Comparison of ENCODE assay signal across 14 cellular contexts in the genomic region with DNA sequence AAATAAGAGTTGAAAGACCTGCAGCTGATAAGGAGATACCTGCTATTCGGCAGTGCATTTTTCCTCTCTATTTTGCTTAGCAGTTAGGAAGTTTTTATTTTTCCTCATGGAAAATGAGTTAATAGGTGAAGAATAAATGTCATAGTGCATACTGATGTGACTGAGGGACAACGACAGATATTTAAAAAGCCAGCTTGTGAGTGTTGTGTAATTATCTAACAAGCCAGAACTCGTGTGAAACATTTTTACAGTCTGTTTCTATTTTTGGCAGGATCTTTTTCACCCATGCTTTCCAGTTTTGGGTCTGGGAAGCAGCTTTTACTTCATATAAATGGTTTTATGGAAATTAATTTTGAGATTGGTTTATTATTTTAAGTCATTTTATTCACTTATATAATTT. TPM values are rescaled to one million over a fixed set of nuclear protein-coding genes. Genes with fewer than 3 reads are reported as not detected.
A peak's percentile ranks its signal among the peaks of the same experiment; 100 is the strongest.
DNase-seq lines count a peak whose midpoint lies in the region; ATAC-seq, FAIRE-seq and TF ChIP-seq lines count a peak whose summit lies in the region.
"Had no signal": no experiment of that assay in that cellular context is flagged by ENCODE, and none has a peak within 500 bp of the region (broad histone marks: within the 10 kb centered on the region; RNA-seq: fewer than 3 reads in every experiment).

No MANE protein-coding gene starts in this region.

- no peak overlapping the region for H4K8ac ChIP-seq in mesenchymal stem cell (ENCODE audit: low read length)

- H3K4me1 ChIP-seq in A549 (peaks cover 29% of the 10 kb centered on the region; the same call in 2 of the 3 replicates), body of pancreas (peaks cover 64% of the 10 kb centered on the region), mesenchymal stem cell (ENCODE audit: control insufficient read depth, insufficient read depth, low read depth, low read length) (peaks cover 4% of the 10 kb centered on the region)

- H2BK120ac ChIP-seq in mesenchymal stem cell (ENCODE audit: low read depth, low read length), result no peak overlapping the region

- no peaks in the 10 kb centered on the region for H3K27me3 ChIP-seq in body of pancreas
- H3K27me3 ChIP-seq in mesenchymal stem cell (ENCODE audit: control insufficient read depth in 1 of 2, insufficient read depth in 1 of 2, low read length in 2 of 2), result no peaks in the 10 kb centered on the region
- H3K27me3 ChIP-seq: ascending aorta had no signal

- no peak overlapping the region for H3K14ac ChIP-seq in mesenchymal stem cell (ENCODE audit: low read length in 2 of 2)

- H3K9ac ChIP-seq in mesenchymal stem cell (ENCODE audit: low read length), result peak overlapping the region; percentile 30

- H3K36me3 ChIP-seq in body of pancreas (replicated peaks in 1 of 2; ENCODE audit: insufficient read depth in 1 of 2, low read depth in 2 of 2) (no peaks in the 10 kb centered on the region), mesenchymal stem cell (ENCODE audit: control insufficient read depth in 1 of 2, insufficient read depth in 2 of 2, low read depth in 1 of 2, low read length in 2 of 2) (peaks cover 0 to 4% of the 10 kb centered on the region in 2 experiments)
- H3K36me3 ChIP-seq: ascending aorta had no signal

- H3K4me2 ChIP-seq in A549 (0 out of 3 replicates have a peak overlapping the region, but pooled peaks have one; percentile 11), mesenchymal stem cell (ENCODE audit: low read length, poor library complexity, severe bottlenecking) (no peak overlapping the region)

- 72% methylated on average over 3 of the region's 3 CpGs for WGBS in A549 (ENCODE audit: missing lambda C conversion rate)
- WGBS in body of pancreas, 2 donors, result 15 to 22% methylated on average over 3 of the region's 3 CpGs
- 59% methylated on average over 3 of the region's 3 CpGs for WGBS in mesenchymal stem cell

- TF ChIP-seq CTCF in A549 (IDR thresholded peaks at IDR 0.05) (no peak), body of pancreas (IDR thresholded peaks at IDR 0.05) (no peak)

- FAIRE-seq in A549 (lab: Jason Lieb, UNC) (no peak), GM19239 (lab: Jason Lieb, UNC) (peak; percentile 26)

- TF ChIP-seq POLR2A in A549 (IDR thresholded peaks at IDR 0.05; ENCODE audit: low read length) (no peak), body of pancreas (IDR thresholded peaks at IDR 0.05) (no peak)

- H2AFZ ChIP-seq in mesenchymal stem cell (ENCODE audit: low read depth, low read length), result no peak overlapping the region

- no peaks in the 10 kb centered on the region for H3K9me3 ChIP-seq in A549
- no peaks in the 10 kb centered on the region for H3K9me3 ChIP-seq in body of pancreas
- no peaks in the 10 kb centered on the region for H3K9me3 ChIP-seq in mesenchymal stem cell (ENCODE audit: control insufficient read depth, low read length)
- H3K9me3 ChIP-seq: ascending aorta had no signal

- H4K91ac ChIP-seq in mesenchymal stem cell (ENCODE audit: low read length), result no peak overlapping the region

- H3K79me1 ChIP-seq in mesenchymal stem cell (replicated peaks; ENCODE audit: low read length, poor library complexity, severe bottlenecking), result peaks cover 6% of the 10 kb centered on the region

- intact Hi-C loops in body of pancreas (cut with DNase I), result no loop called here

- TF ChIP-seq RAD21 in A549 (conservative IDR thresholded peaks at IDR 0.05 in 1 of 2, IDR thresholded peaks at IDR 0.05 in 1 of 2), result no peak

- no peak overlapping the region for H3K18ac ChIP-seq in mesenchymal stem cell (ENCODE audit: low read depth in 1 of 2, low read length in 2 of 2)

- DNase-seq in A549 (ENCODE audit: low read depth in 1 of 2, low spot score in 1 of 2) (no peak), GM19239 (ENCODE audit: insufficient read length, low spot score) (no peak), body of pancreas (no peak), mesenchymal stem cell (peak; percentile 10), RPMI8226 (no peak), NCI-H1417 (lab: John Stamatoyannopoulos, UW) (no peak)
- DNase-seq: NCI-H146; posterior cingulate gyrus; stimulated activated naive CD8-positive, alpha-beta T cell treated with anti-CD3 and anti-CD28 coated beads, Interleukin-15, amount 100 ng/mL, for 72 hours; SW 1271 had no signal

- H3K4me3 ChIP-seq in A549 (no peak overlapping the region), body of pancreas (no peak overlapping the region), mesenchymal stem cell (ENCODE audit: insufficient read depth in 1 of 2, low read depth in 1 of 2, low read length in 2 of 2) (peak overlapping the region in 1 of 2 experiments; percentile 99)

- CTCF ChIA-PET in A549 (lab: Yijun Ruan, JAX), result interaction anchor here (1.3 kb wide), 1 partner anchor 83 kb away, joined by 3 read pairs; a partner anchor contains a TSS

- no peak overlapping the region for H2BK12ac ChIP-seq in mesenchymal stem cell (ENCODE audit: low read length in 2 of 2)

- no peak overlapping the region for H2AK5ac ChIP-seq in mesenchymal stem cell (ENCODE audit: low read length, severe bottlenecking)

- H3K23ac ChIP-seq in mesenchymal stem cell (ENCODE audit: low read length in 2 of 2), result no peak overlapping the region

- H3K4ac ChIP-seq in mesenchymal stem cell (ENCODE audit: low read depth in 1 of 2, low read length in 2 of 2), result no peak overlapping the region

- ATAC-seq in A549 (no peak), body of pancreas (no peak), HG03469 (IDR thresholded peaks at IDR 0.05; ENCODE audit: unreplicated experiment) (no peak), GM18502 (IDR thresholded peaks at IDR 0.05; ENCODE audit: poor library complexity, unreplicated experiment) (no peak)
- ATAC-seq: activated CD4-positive, CD25-positive, alpha-beta regulatory T cell treated with anti-CD3 and anti-CD28 coated beads, Interleukin-2, amount 50 U/mL, for 24 hours; stimulated activated naive CD8-positive, alpha-beta T cell treated with anti-CD3 and anti-CD28 coated beads, Interleukin-15, amount 100 ng/mL, for 72 hours had no signal

- POLR2A ChIA-PET in A549 (lab: Yijun Ruan, JAX), result no interaction called here

- H2BK5ac ChIP-seq in mesenchymal stem cell (ENCODE audit: low read depth, low read length, poor library complexity, severe bottlenecking), result no peak overlapping the region

- H3K27ac ChIP-seq in A549, result no peak overlapping the region
- H3K27ac ChIP-seq in body of pancreas, result peak overlapping the region in 3 of 4 donors; percentile 95 to 97 (median 96)
- no peak overlapping the region for H3K27ac ChIP-seq in mesenchymal stem cell (ENCODE audit: low read length, poor library complexity, severe bottlenecking)
- H3K27ac ChIP-seq: ascending aorta had no signal

- no peak for TF ChIP-seq EP300 in A549 (IDR thresholded peaks at IDR 0.05)

- H2BK15ac ChIP-seq in mesenchymal stem cell (ENCODE audit: low read depth, poor library complexity, severe bottlenecking), result no peak overlapping the region

TF ChIP-seq in A549, 52 proteins besides CTCF, POLR2A, EP300 and RAD21:
- no peak for TF ChIP-seq FOSB (CRISPR knock-in tag; IDR thresholded peaks at IDR 0.05)
- no peak for TF ChIP-seq RARB (CRISPR knock-in tag; IDR thresholded peaks at IDR 0.05)
- TF ChIP-seq KDM1A (IDR thresholded peaks at IDR 0.05; ENCODE audit: low read depth), result no peak
- TF ChIP-seq NFE2L2 (conservative IDR thresholded peaks at IDR 0.05; ENCODE audit: low read length), result no peak
- no peak for TF ChIP-seq CEBPB (IDR thresholded peaks at IDR 0.05)
- no peak for TF ChIP-seq ZC3H11A (IDR thresholded peaks at IDR 0.05)
- no peak for TF ChIP-seq SREBF2 (IDR thresholded peaks at IDR 0.05)
- no peak for TF ChIP-seq CHD2 (IDR thresholded peaks at IDR 0.05; ENCODE audit: low read length, partially characterized antibody)
- TF ChIP-seq, protein P1, sequence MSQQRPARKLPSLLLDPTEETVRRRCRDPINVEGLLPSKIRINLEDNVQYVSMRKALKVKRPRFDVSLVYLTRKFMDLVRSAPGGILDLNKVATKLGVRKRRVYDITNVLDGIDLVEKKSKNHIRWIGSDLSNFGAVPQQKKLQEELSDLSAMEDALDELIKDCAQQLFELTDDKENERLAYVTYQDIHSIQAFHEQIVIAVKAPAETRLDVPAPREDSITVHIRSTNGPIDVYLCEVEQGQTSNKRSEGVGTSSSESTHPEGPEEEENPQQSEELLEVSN (IDR thresholded peaks at IDR 0.05; ENCODE audit: borderline replicate concordance, low read depth), result no peak

RNA-seq across cellular contexts. Expression of a gene that starts 2.9 kb away (rescaled TPM):
- polyA plus RNA-seq in A549 (2011; rRNA removed) (27.4 and 28.0 TPM in 2 replicates), A549 (2017; fragmentation: RNase III; extraction: RNeasy Plus Mini Kit Qiagen cat#74134 plus additional on column Dnase treatment) (13.9 to 15.4 TPM (median 14.8 TPM) in 3 replicates)
- 8.1 and 8.7 TPM in 2 replicates for polyA plus RNA-seq in A549 (2012; cell fraction: cytosol; rRNA removed)
- polyA plus RNA-seq in A549 (2012; cell fraction: nucleus; rRNA removed), result 15.1 and 19.3 TPM in 2 replicates
- 15.9 and 17.4 TPM in 2 replicates for polyA minus RNA-seq in A549 (2011; rRNA and poly(A)+ RNA removed)
- 10 to 100 TPM; 14.2 to 17.4 TPM for total RNA-seq in body of pancreas
- polyA plus RNA-seq in mesenchymal stem cell (2013, experiment 1 of 2), result 11.1 TPM
- 11.1 TPM for polyA plus RNA-seq in mesenchymal stem cell (2013, experiment 2 of 2)

Comparison
In these comparisons a context has a peak if more than half of its experiments do, and no peak if none do; other contexts are left out.
1. H3K27ac ChIP-seq: peak in body of pancreas (3 of 4); none in A549 (0 of 2) and mesenchymal stem cell (single experiment).